Comparison of ENCODE assay signal across 26 cellular contexts in the genomic region with DNA sequence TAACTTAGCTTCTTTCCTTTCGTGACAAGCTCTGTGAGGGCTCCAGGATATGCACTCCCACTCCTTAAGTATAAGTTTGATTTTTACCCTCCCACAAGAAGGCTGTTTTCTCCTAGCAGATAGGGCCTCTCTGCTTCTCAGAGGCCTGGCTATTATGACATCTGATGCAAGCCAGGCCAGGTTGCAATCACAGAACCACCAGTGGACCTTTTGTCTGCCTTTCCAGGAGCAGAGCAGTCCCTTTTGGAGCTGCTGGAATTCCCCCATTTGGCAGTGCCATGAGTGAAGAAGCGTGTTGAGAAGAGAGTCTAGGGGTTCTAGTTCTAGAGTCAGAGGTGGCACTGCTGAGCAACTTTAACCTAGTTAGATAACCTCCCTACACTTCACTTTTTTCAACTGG.
"Had no signal": no experiment of that assay in that cellular context is flagged by ENCODE, and none has a peak within 500 bp of the region (broad histone marks: within the 10 kb centered on the region; RNA-seq: fewer than 3 reads in every experiment).

No MANE protein-coding gene starts in this region.

- H2AFZ ChIP-seq: neural progenitor cell, parathyroid adenoma had no signal

- DNase-seq: hippocampal formation; kidney; left colon; left lung; naive thymus-derived CD8-positive, alpha-beta T cell; nephron progenitor cell; occipital lobe; psoas muscle; right lobe of liver; stimulated activated CD4-positive, alpha-beta T cell treated with anti-CD3 and anti-CD28 coated beads, Interleukin-12 subunit alpha, Interleukin-12 subunit beta, amount 100 ng/mL, for 4 hours; stimulated activated CD4-positive, alpha-beta T cell treated with anti-CD3 and anti-CD28 coated beads, Interleukin-15, amount 100 ng/mL, for 24 hours; stimulated activated CD4-positive, alpha-beta T cell treated with anti-CD3 and anti-CD28 coated beads, Interleukin-2, amount 100 ng/mL, for 24 hours; stimulated activated CD4-positive, alpha-beta T cell treated with anti-CD3 and anti-CD28 coated beads, Interleukin-4, amount 100 ng/mL, for 1 hour; stimulated activated naive CD4-positive, alpha-beta T cell; tibial artery; uterus had no signal

- H3K4me1 ChIP-seq: left lung, neural progenitor cell, psoas muscle, right atrium auricular region, right lobe of liver, suprapubic skin, tibial artery, uterus had no signal

- H3K79me2 ChIP-seq: parathyroid adenoma had no signal

- H3K9me3 ChIP-seq: left lung, neutrophil, psoas muscle, right atrium auricular region, right lobe of liver, suprapubic skin, thoracic aorta, tibial artery, uterus had no signal

- H3K36me3 ChIP-seq: left lung, neural progenitor cell, neutrophil, right atrium auricular region, right lobe of liver, suprapubic skin, thoracic aorta, tibial artery, uterus had no signal

- H3K4me1 Mint-ChIP-seq: naive thymus-derived CD8-positive, alpha-beta T cell; neural progenitor cell; stimulated activated effector memory CD8-positive, alpha-beta T cell treated with anti-CD3 and anti-CD28 coated beads, Interleukin-12 subunit alpha, Interleukin-12 subunit beta, amount 100 ng/mL, for 72 hours had no signal

- H3K9me3 Mint-ChIP-seq: neural progenitor cell had no signal

- H3K27me3 Mint-ChIP-seq: stimulated activated naive CD8-positive, alpha-beta T cell treated with anti-CD3 and anti-CD28 coated beads, Interleukin-15, Interleukin-2, amounts not matched to agents 100 ng/mL and 50 ng/mL, for 24 hours; type B pancreatic cell had no signal

- H3K27ac ChIP-seq: left lung, neural progenitor cell, neutrophil, parathyroid adenoma, psoas muscle, right atrium auricular region, right lobe of liver, suprapubic skin, thoracic aorta, tibial artery, uterus had no signal

- H3K4me3 Mint-ChIP-seq: naive thymus-derived CD8-positive, alpha-beta T cell; nephron progenitor cell; neural progenitor cell; stimulated activated effector memory CD8-positive, alpha-beta T cell treated with anti-CD3 and anti-CD28 coated beads, Interleukin-12 subunit alpha, Interleukin-12 subunit beta, amount 100 ng/mL, for 72 hours; stimulated activated naive CD8-positive, alpha-beta T cell treated with anti-CD3 and anti-CD28 coated beads, Interleukin-15, Interleukin-2, amounts not matched to agents 100 ng/mL and 50 ng/mL, for 24 hours; type B pancreatic cell had no signal

- H3K9ac ChIP-seq: neural progenitor cell, parathyroid adenoma had no signal

- H3K4me2 ChIP-seq: neural progenitor cell had no signal

- ATAC-seq: left colon; left lung; naive thymus-derived CD8-positive, alpha-beta T cell; psoas muscle; right lobe of liver; stimulated activated effector memory CD8-positive, alpha-beta T cell treated with anti-CD3 and anti-CD28 coated beads, Interleukin-12 subunit alpha, Interleukin-12 subunit beta, amount 100 ng/mL, for 72 hours had no signal

- H3K27ac Mint-ChIP-seq: naive thymus-derived CD8-positive, alpha-beta T cell; nephron progenitor cell; neural progenitor cell; stimulated activated effector memory CD8-positive, alpha-beta T cell treated with anti-CD3 and anti-CD28 coated beads, Interleukin-12 subunit alpha, Interleukin-12 subunit beta, amount 100 ng/mL, for 72 hours; stimulated activated naive CD8-positive, alpha-beta T cell treated with anti-CD3 and anti-CD28 coated beads, Interleukin-15, Interleukin-2, amounts not matched to agents 100 ng/mL and 50 ng/mL, for 24 hours; type B pancreatic cell had no signal

- H3K27me3 ChIP-seq: left lung, neural progenitor cell, neutrophil, right atrium auricular region, right lobe of liver, suprapubic skin, tibial artery, uterus had no signal

- H3K4me3 ChIP-seq: left lung, lung, neural progenitor cell, psoas muscle, right atrium auricular region, right lobe of liver, suprapubic skin, thoracic aorta, tibial artery, uterus had no signal

- H3K36me3 Mint-ChIP-seq: naive thymus-derived CD8-positive, alpha-beta T cell; neural progenitor cell; stimulated activated effector memory CD8-positive, alpha-beta T cell treated with anti-CD3 and anti-CD28 coated beads, Interleukin-12 subunit alpha, Interleukin-12 subunit beta, amount 100 ng/mL, for 72 hours; type B pancreatic cell had no signal
